Comparison of ENCODE assay signal across 1 cellular context in the genomic region with DNA sequence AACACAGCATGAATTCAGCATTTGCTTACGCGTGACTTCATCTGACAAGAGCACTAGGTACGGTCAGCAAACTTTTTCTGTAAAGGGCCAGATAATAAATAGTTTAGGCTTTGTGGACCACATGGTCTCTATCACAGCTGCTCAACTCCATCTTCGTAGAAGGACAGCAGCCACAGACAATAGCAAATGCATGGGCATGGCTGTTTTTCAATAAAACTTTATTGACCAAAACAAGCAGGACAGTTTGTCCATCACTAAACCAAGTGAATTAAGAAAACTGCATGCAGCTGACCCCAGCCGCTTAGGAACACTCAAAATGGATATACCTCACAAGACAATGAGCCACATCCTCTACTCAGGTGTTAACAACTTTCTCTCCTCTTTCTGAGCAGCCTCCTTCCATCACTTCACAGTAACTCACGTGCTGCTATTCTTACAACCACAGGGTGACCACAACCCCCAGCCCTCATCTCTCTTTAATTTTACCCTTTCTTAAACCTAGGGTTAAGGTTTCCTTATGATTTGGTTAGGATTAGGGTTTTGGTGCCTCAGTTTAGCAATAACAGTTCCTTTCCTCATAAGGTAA.
TF ChIP-seq lines count a peak whose summit lies in the region.

No MANE protein-coding gene starts in this region.

TF ChIP-seq in K562, 482 proteins besides CTCF, POLR2A, EP300 and RAD21:
- TF ChIP-seq MAFG (tag; conservative IDR thresholded peaks at IDR 0.05) (no peak), WHSC1 (IDR thresholded peaks at IDR 0.05; ENCODE audit: low read length) (no peak)
- TF ChIP-seq, protein P1, sequence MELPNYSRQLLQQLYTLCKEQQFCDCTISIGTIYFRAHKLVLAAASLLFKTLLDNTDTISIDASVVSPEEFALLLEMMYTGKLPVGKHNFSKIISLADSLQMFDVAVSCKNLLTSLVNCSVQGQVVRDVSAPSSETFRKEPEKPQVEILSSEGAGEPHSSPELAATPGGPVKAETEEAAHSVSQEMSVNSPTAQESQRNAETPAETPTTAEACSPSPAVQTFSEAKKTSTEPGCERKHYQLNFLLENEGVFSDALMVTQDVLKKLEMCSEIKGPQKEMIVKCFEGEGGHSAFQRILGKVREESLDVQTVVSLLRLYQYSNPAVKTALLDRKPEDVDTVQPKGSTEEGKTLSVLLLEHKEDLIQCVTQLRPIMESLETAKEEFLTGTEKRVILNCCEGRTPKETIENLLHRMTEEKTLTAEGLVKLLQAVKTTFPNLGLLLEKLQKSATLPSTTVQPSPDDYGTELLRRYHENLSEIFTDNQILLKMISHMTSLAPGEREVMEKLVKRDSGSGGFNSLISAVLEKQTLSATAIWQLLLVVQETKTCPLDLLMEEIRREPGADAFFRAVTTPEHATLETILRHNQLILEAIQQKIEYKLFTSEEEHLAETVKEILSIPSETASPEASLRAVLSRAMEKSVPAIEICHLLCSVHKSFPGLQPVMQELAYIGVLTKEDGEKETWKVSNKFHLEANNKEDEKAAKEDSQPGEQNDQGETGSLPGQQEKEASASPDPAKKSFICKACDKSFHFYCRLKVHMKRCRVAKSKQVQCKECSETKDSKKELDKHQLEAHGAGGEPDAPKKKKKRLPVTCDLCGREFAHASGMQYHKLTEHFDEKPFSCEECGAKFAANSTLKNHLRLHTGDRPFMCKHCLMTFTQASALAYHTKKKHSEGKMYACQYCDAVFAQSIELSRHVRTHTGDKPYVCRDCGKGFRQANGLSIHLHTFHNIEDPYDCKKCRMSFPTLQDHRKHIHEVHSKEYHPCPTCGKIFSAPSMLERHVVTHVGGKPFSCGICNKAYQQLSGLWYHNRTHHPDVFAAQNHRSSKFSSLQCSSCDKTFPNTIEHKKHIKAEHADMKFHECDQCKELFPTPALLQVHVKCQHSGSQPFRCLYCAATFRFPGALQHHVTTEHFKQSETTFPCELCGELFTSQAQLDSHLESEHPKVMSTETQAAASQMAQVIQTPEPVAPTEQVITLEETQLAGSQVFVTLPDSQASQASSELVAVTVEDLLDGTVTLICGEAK (IDR thresholded peaks at IDR 0.05) = peak; percentile 48; the same call in 1 of the 2 replicates
- TF ChIP-seq, protein P1 (CRISPR knock-in tag; IDR thresholded peaks at IDR 0.05) = 0 out of 2 replicates have a peak, but pooled peaks have one; percentile 37
